2 cellular contexts compared by ENCODE assay signal in the genomic region with DNA sequence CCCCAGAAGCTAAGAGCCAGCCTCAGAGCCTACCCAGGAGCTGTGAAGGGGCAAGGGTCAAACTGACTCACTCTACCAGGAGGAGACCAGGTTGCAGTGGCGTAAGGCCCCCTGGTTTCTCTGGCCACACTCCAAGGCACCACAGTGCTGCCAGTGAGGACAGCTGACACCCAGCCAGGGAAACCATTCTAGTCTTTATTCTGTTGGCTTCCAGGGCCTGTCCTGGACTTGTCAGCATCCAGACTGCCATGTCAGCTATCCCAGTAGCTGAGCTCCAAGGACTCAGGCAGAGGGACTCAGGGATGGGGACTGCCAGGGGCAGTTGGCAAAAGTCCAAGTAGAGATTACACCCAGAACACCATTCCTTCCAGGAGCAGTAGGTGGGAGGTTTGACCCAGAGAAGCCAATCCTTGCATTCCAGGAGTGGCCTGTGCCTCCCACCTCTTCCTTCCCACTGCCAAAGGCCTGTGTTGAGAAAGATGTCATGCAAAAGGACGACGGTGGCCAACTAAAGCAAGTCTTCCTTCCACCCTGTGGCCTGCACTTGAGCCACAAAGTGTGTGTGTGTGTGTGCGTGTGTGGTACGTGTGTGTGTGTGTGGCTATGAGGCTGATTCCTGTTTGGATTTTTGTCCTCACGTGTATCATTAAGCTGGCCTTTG.
TF ChIP-seq lines count a peak whose summit lies in the region.

No MANE protein-coding gene starts in this region.

TF ChIP-seq in A549, 52 proteins besides CTCF, POLR2A, EP300 and RAD21:
- no peak for TF ChIP-seq HOXB5 (CRISPR knock-in tag; IDR thresholded peaks at IDR 0.05)
- TF ChIP-seq HOXB13 (CRISPR knock-in tag; IDR thresholded peaks at IDR 0.05; ENCODE audit: low read depth), result no peak
- TF ChIP-seq FOXS1 (CRISPR knock-in tag; IDR thresholded peaks at IDR 0.05), result no peak
- no peak for TF ChIP-seq HOXA7 (CRISPR knock-in tag; IDR thresholded peaks at IDR 0.05)

TF ChIP-seq in HCT116, 20 proteins besides CTCF, POLR2A, EP300 and RAD21:
- no peak for TF ChIP-seq ZNF274 (IDR thresholded peaks at IDR 0.05; ENCODE audit: low read depth, low read length)
- no peak for TF ChIP-seq YY1 (IDR thresholded peaks at IDR 0.05; ENCODE audit: extremely low read depth, insufficient replicate concordance, low read depth, low read length)
- TF ChIP-seq, protein P1, sequence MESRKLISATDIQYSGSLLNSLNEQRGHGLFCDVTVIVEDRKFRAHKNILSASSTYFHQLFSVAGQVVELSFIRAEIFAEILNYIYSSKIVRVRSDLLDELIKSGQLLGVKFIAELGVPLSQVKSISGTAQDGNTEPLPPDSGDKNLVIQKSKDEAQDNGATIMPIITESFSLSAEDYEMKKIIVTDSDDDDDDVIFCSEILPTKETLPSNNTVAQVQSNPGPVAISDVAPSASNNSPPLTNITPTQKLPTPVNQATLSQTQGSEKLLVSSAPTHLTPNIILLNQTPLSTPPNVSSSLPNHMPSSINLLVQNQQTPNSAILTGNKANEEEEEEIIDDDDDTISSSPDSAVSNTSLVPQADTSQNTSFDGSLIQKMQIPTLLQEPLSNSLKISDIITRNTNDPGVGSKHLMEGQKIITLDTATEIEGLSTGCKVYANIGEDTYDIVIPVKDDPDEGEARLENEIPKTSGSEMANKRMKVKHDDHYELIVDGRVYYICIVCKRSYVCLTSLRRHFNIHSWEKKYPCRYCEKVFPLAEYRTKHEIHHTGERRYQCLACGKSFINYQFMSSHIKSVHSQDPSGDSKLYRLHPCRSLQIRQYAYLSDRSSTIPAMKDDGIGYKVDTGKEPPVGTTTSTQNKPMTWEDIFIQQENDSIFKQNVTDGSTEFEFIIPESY (IDR thresholded peaks at IDR 0.05; ENCODE audit: extremely low read depth, insufficient replicate concordance, low read length), result no peak
- no peak for TF ChIP-seq EZH2phosphoT487 (IDR thresholded peaks at IDR 0.05; ENCODE audit: borderline replicate concordance)
- no peak for TF ChIP-seq CEBPB (IDR thresholded peaks at IDR 0.05; ENCODE audit: low read depth)
- no peak for TF ChIP-seq EGR1 (IDR thresholded peaks at IDR 0.05; ENCODE audit: low read depth)
- no peak for TF ChIP-seq EZH2 (IDR thresholded peaks at IDR 0.05)
- TF ChIP-seq TCF7L2 (IDR thresholded peaks at IDR 0.05; ENCODE audit: borderline replicate concordance, extremely low read depth, insufficient read depth, insufficient read length), result no peak
- no peak for TF ChIP-seq SRF (IDR thresholded peaks at IDR 0.05; ENCODE audit: low read depth)
- no peak for TF ChIP-seq CBX3 (IDR thresholded peaks at IDR 0.05; ENCODE audit: low read depth)
- TF ChIP-seq MAX (IDR thresholded peaks at IDR 0.05), result no peak
- TF ChIP-seq SIN3A (IDR thresholded peaks at IDR 0.05; ENCODE audit: low read depth), result no peak
- TF ChIP-seq ELF1 (IDR thresholded peaks at IDR 0.05; ENCODE audit: borderline replicate concordance, low read depth), result no peak
- TF ChIP-seq SP1 (IDR thresholded peaks at IDR 0.05; ENCODE audit: low read depth), result no peak
- TF ChIP-seq, protein P2, sequence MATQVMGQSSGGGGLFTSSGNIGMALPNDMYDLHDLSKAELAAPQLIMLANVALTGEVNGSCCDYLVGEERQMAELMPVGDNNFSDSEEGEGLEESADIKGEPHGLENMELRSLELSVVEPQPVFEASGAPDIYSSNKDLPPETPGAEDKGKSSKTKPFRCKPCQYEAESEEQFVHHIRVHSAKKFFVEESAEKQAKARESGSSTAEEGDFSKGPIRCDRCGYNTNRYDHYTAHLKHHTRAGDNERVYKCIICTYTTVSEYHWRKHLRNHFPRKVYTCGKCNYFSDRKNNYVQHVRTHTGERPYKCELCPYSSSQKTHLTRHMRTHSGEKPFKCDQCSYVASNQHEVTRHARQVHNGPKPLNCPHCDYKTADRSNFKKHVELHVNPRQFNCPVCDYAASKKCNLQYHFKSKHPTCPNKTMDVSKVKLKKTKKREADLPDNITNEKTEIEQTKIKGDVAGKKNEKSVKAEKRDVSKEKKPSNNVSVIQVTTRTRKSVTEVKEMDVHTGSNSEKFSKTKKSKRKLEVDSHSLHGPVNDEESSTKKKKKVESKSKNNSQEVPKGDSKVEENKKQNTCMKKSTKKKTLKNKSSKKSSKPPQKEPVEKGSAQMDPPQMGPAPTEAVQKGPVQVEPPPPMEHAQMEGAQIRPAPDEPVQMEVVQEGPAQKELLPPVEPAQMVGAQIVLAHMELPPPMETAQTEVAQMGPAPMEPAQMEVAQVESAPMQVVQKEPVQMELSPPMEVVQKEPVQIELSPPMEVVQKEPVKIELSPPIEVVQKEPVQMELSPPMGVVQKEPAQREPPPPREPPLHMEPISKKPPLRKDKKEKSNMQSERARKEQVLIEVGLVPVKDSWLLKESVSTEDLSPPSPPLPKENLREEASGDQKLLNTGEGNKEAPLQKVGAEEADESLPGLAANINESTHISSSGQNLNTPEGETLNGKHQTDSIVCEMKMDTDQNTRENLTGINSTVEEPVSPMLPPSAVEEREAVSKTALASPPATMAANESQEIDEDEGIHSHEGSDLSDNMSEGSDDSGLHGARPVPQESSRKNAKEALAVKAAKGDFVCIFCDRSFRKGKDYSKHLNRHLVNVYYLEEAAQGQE (IDR thresholded peaks at IDR 0.05; ENCODE audit: low read depth), result no peak
- no peak for TF ChIP-seq POLR2AphosphoS5 (IDR thresholded peaks at IDR 0.05; ENCODE audit: low read depth, low read length)
- no peak for TF ChIP-seq ZFX (IDR thresholded peaks at IDR 0.05)
- no peak for TF ChIP-seq JUND (IDR thresholded peaks at IDR 0.05)
